In genomic region chr1:119778886-119779560, GRCh38 we compare ENCODE assay signal across 24 cellular contexts. TPM values are rescaled to one million over a fixed set of nuclear protein-coding genes. Genes with fewer than 3 reads are reported as not detected.
A peak's percentile ranks its signal among the peaks of the same experiment; 100 is the strongest.
DNase-seq lines count a peak whose midpoint lies in the region; ATAC-seq and TF ChIP-seq lines count a peak whose summit lies in the region.
"Had no signal": no experiment of that assay in that cellular context is flagged by ENCODE, and none has a peak within 500 bp of the region (broad histone marks: within the 10 kb centered on the region; RNA-seq: fewer than 3 reads in every experiment).

No MANE protein-coding gene starts in this region.

- 79 to 80% methylated on average over 13 of the region's 13 CpGs for WGBS in GM23248 (ENCODE audit: low coverage in 1 of 2, low lambda C conversion rate in 2 of 2, missing lambda C conversion rate in 2 of 2), 2 experiments
- WGBS in endodermal cell (ENCODE audit: insufficient coverage in 1 of 2, insufficient read length in 1 of 2), 2 experiments = 95 to 98% methylated on average over 10 to 13 of the region's 13 CpGs
- WGBS in mesodermal cell (ENCODE audit: insufficient coverage in 2 of 2), 2 experiments = 92% methylated on average over 10 of the region's 13 CpGs
- 87 to 88% methylated on average over 13 of the region's 13 CpGs for WGBS in thyroid gland, 2 donors

- H3K9ac ChIP-seq in GM23248 = no peak overlapping the region
- H3K9ac ChIP-seq in endodermal cell (ENCODE audit: extremely low read depth, low read length, poor library complexity, severe bottlenecking) = no peak overlapping the region

- DNase-seq in GM23248 (no peak), endodermal cell (no peak), thyroid gland (no peak), foreskin keratinocyte (no peak), ecto neural progenitor cell (ENCODE audit: low spot score) (no peak), amygdala (lab: John Stamatoyannopoulos, UW) (no peak)
- DNase-seq: activated CD4-positive, alpha-beta memory T cell treated with anti-CD3 and anti-CD28 coated beads for 36 hours; activated T-cell treated with anti-CD3 and anti-CD28 coated beads for 4 hours; CD4-positive, alpha-beta memory T cell; dermis blood vessel endothelial cell; hypothalamus; KG1; mammary epithelial cell; MV-4-11; naive thymus-derived CD8-positive, alpha-beta T cell; RPMI8226 had no signal

- H3F3A ChIP-seq in GM23248 (ENCODE audit: insufficient read depth) = peaks cover 21% of the 10 kb centered on the region; the same call in 1 of the 2 replicates

- no peak for ATAC-seq in foreskin keratinocyte
- ATAC-seq: naive thymus-derived CD8-positive, alpha-beta T cell; WTC11 had no signal

- no peaks in the 10 kb centered on the region for H3K36me3 ChIP-seq in GM23248 (ENCODE audit: low read depth)
- no peaks in the 10 kb centered on the region for H3K36me3 ChIP-seq in endodermal cell (ENCODE audit: control insufficient read depth, insufficient read depth, low read length)
- H3K36me3 ChIP-seq in mesodermal cell (ENCODE audit: control insufficient read depth, insufficient read depth, low read length) = no peaks in the 10 kb centered on the region
- no peaks in the 10 kb centered on the region for H3K36me3 ChIP-seq in thyroid gland
- H3K36me3 ChIP-seq: ovary had no signal

- no peaks in the 10 kb centered on the region for H3K9me3 ChIP-seq in GM23248 (ENCODE audit: low read depth)
- H3K9me3 ChIP-seq in endodermal cell (ENCODE audit: control insufficient read depth, low read length) = no peaks in the 10 kb centered on the region
- no peaks in the 10 kb centered on the region for H3K9me3 ChIP-seq in mesodermal cell (ENCODE audit: control insufficient read depth, low read length)
- H3K9me3 ChIP-seq in thyroid gland = no peaks in the 10 kb centered on the region
- H3K9me3 ChIP-seq: ovary had no signal

- no peaks in the 10 kb centered on the region for H3K27me3 ChIP-seq in GM23248 (replicated peaks; ENCODE audit: insufficient read depth)
- H3K27me3 ChIP-seq in endodermal cell (ENCODE audit: control insufficient read depth, insufficient read depth, low read length, poor library complexity, severe bottlenecking) = no peaks in the 10 kb centered on the region
- no peaks in the 10 kb centered on the region for H3K27me3 ChIP-seq in thyroid gland
- no peaks in the 10 kb centered on the region for H3K27me3 ChIP-seq in foreskin keratinocyte
- H3K27me3 ChIP-seq: ovary had no signal

- H3K27ac Mint-ChIP-seq in endodermal cell = peak overlapping the region; percentile 5
- H3K27ac Mint-ChIP-seq: activated CD4-positive, alpha-beta memory T cell treated with anti-CD3 and anti-CD28 coated beads for 36 hours; CD4-positive, alpha-beta memory T cell; HFFc6; naive thymus-derived CD8-positive, alpha-beta T cell; WTC11 had no signal

- no peak for TF ChIP-seq POLR2A in thyroid gland (IDR thresholded peaks at IDR 0.05)

- no peaks in the 10 kb centered on the region for H4K20me1 ChIP-seq in GM23248 (ENCODE audit: insufficient read depth)

- peaks cover 40% of the 10 kb centered on the region for H3K4me1 Mint-ChIP-seq in endodermal cell
- H3K4me1 Mint-ChIP-seq: CD4-positive, alpha-beta memory T cell; naive thymus-derived CD8-positive, alpha-beta T cell had no signal

- no peak overlapping the region for H3K4me3 Mint-ChIP-seq in endodermal cell
- H3K4me3 Mint-ChIP-seq: activated CD4-positive, alpha-beta memory T cell treated with anti-CD3 and anti-CD28 coated beads for 36 hours; CD4-positive, alpha-beta memory T cell; naive thymus-derived CD8-positive, alpha-beta T cell; WTC11 had no signal

- H2AFZ ChIP-seq in GM23248 = peak overlapping the region; percentile 95

- H3K4me2 ChIP-seq in GM23248 (ENCODE audit: unreplicated experiment) = no peak overlapping the region

- H3K79me2 ChIP-seq in GM23248 (ENCODE audit: insufficient read depth) = no peaks in the 10 kb centered on the region

- no peaks in the 10 kb centered on the region for H3K9me3 Mint-ChIP-seq in endodermal cell
- H3K9me3 Mint-ChIP-seq: activated CD4-positive, alpha-beta memory T cell treated with anti-CD3 and anti-CD28 coated beads for 36 hours; CD4-positive, alpha-beta memory T cell; HFFc6; naive thymus-derived CD8-positive, alpha-beta T cell; WTC11 had no signal

- no peaks in the 10 kb centered on the region for H3K9me2 ChIP-seq in GM23248 (ENCODE audit: insufficient read depth)

- in situ Hi-C loops in GM23248 (cut with MboI) = no loop called here

- H3K36me3 Mint-ChIP-seq in endodermal cell (ENCODE audit: low read depth) = no peaks in the 10 kb centered on the region
- H3K36me3 Mint-ChIP-seq: activated CD4-positive, alpha-beta memory T cell treated with anti-CD3 and anti-CD28 coated beads for 36 hours; CD4-positive, alpha-beta memory T cell; naive thymus-derived CD8-positive, alpha-beta T cell; WTC11 had no signal

- no peaks in the 10 kb centered on the region for H3K27me3 Mint-ChIP-seq in endodermal cell (ENCODE audit: insufficient read depth)

- intact Hi-C loops in thyroid gland (cut with DNase I) = no loop called here

- H3K4me1 ChIP-seq in GM23248 (ENCODE audit: insufficient read depth) (peaks cover 15% of the 10 kb centered on the region), endodermal cell (ENCODE audit: control insufficient read depth, insufficient read depth, low read length) (peaks cover 26% of the 10 kb centered on the region), mesodermal cell (ENCODE audit: control insufficient read depth, insufficient read depth, low read length, poor library complexity, severe bottlenecking) (peaks cover 13% of the 10 kb centered on the region), thyroid gland (peaks cover 36 to 42% of the 10 kb centered on the region in 2 donors), foreskin keratinocyte (peaks cover 13% of the 10 kb centered on the region)

- no peak overlapping the region for H3K4me3 ChIP-seq in GM23248
- no peak overlapping the region for H3K4me3 ChIP-seq in endodermal cell (ENCODE audit: low read length)
- H3K4me3 ChIP-seq in mesodermal cell (ENCODE audit: extremely low read depth, insufficient read depth, low read length, poor library complexity, severe bottlenecking) = no peak overlapping the region
- H3K4me3 ChIP-seq in thyroid gland (replicated peaks in 1 of 3) = no peak overlapping the region
- H3K4me3 ChIP-seq: SK-N-MC had no signal

- no peak overlapping the region for H3K27ac ChIP-seq in GM23248
- H3K27ac ChIP-seq in endodermal cell (ENCODE audit: low read depth, low read length) = no peak overlapping the region
- peak overlapping the region; percentile 17 for H3K27ac ChIP-seq in mesodermal cell (ENCODE audit: low read depth, low read length, severe bottlenecking)
- H3K27ac ChIP-seq in thyroid gland = peak overlapping the region; percentile 84 to 90 (median 88)
- H3K27ac ChIP-seq in foreskin keratinocyte = no peak overlapping the region
- H3K27ac ChIP-seq: SK-N-MC had no signal

- TF ChIP-seq CTCF in endodermal cell (conservative IDR thresholded peaks at IDR 0.05) = no peak
- TF ChIP-seq CTCF in thyroid gland (IDR thresholded peaks at IDR 0.05) = no peak
- no peak for TF ChIP-seq CTCF in foreskin keratinocyte (conservative IDR thresholded peaks at IDR 0.05)

RNA-seq across cellular contexts. Expression of gene HMGCS2, which starts 10.3 kb away (rescaled TPM):
- total RNA-seq in GM23248 (2014; rRNA removed; shearing (Covaris generic)) = not detected in 2 replicates
- polyA plus RNA-seq in GM23248 (2016; fragmentation: Nextera tagmentation; extraction: Ambion mirVana) = not detected in 2 replicates
- not detected for total RNA-seq in endodermal cell
- polyA plus RNA-seq in endodermal cell (2013, experiment 1 of 2) = 0.64 TPM
- 0.91 TPM for polyA plus RNA-seq in endodermal cell (2013, experiment 2 of 2)
- polyA plus RNA-seq in mesodermal cell (2013, experiment 1 of 2) = not detected
- polyA plus RNA-seq in mesodermal cell (2013, experiment 2 of 2) = 0.40 TPM
- total RNA-seq in thyroid gland = 1 to 10 TPM in 2 of 4 donors, not detected in 2; 6.4 to 8.1 TPM
- not detected in 2 replicates for total RNA-seq in foreskin keratinocyte
- polyA plus RNA-seq in foreskin keratinocyte = not detected in 2 replicates
- total RNA-seq: activated CD4-positive, alpha-beta memory T cell treated with anti-CD3 and anti-CD28 coated beads for 36 hours; CD4-positive, alpha-beta memory T cell; dermis blood vessel endothelial cell; HFFc6; mammary epithelial cell; naive thymus-derived CD8-positive, alpha-beta T cell; T-helper 2 cell treated with Interferon-gamma antibody and Interleukin-4, amounts not matched to agents 100 ng/mL and 5 ng/mL, for 36 hours had no signal
- polyA plus RNA-seq: CD4-positive, alpha-beta memory T cell; mammary epithelial cell; naive thymus-derived CD8-positive, alpha-beta T cell had no signal

RNA-seq across cellular contexts. Expression of gene REG4, which starts 32.2 kb away (rescaled TPM):
- not detected in 2 replicates for total RNA-seq in GM23248 (2014; rRNA removed; shearing (Covaris generic))
- polyA plus RNA-seq in GM23248 (2016; fragmentation: Nextera tagmentation; extraction: Ambion mirVana) (not detected in 2 replicates), foreskin keratinocyte (not detected in 2 replicates)
- total RNA-seq in endodermal cell (not detected), thyroid gland (not detected), foreskin keratinocyte (not detected in 2 replicates)
- not detected for polyA plus RNA-seq in endodermal cell (2013, experiment 1 of 2)
- not detected for polyA plus RNA-seq in endodermal cell (2013, experiment 2 of 2)
- not detected for polyA plus RNA-seq in mesodermal cell (2013, experiment 1 of 2)
- not detected for polyA plus RNA-seq in mesodermal cell (2013, experiment 2 of 2)
- total RNA-seq: activated CD4-positive, alpha-beta memory T cell treated with anti-CD3 and anti-CD28 coated beads for 36 hours; cardiac septum; dermis blood vessel endothelial cell; HFFc6; mammary epithelial cell; subcutaneous adipose tissue; T-helper 2 cell treated with Interferon-gamma antibody and Interleukin-4, amounts not matched to agents 100 ng/mL and 5 ng/mL, for 36 hours had no signal
- polyA plus RNA-seq: ovary had no signal

Comparison
In these comparisons a context has a peak if more than half of its experiments do, and no peak if none do; other contexts are left out.
1. H3K27ac ChIP-seq: peak in mesodermal cell (single experiment) and thyroid gland (3 of 3); none in GM23248 (single experiment), endodermal cell (single experiment) and foreskin keratinocyte (single experiment).